Comparison of ENCODE assay signal across 15 cellular contexts in the genomic region with DNA sequence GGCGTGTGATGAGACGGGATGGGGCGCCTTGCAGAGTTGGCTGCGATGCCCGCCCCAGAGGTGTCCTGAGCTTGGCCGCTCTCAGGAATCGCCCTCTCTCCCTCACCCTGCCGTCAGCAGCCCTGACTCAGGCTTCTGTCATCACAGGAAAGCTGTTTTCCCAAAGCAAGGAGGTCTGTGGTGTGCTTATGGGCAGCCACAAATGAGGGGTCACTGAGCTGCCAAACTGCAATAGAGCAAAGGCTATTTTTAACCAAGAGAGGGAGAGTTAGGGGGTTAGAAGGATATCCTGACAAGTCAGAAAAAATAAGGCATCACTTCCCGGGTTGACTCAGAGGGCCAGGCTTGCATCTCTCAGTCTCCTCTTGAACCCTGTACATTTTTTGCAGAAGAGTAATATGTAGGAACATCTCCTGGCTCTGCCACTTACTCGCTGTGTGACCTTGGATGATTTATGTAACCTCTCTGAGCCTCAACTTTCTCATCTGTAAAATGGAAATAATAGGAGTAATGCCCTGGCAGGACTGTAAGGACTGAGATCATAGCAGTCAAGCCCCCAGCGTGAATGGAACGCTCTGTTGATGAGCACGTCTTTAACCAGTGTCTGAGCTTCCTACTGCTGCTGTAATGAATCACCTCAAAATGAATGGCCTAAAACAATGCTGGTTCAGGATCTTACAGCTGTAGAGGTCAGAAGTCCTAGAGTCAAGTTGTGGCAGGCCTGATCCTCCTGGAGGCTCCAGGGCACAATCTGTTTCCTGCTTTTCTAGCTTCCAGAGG.
DNase-seq lines count a peak whose midpoint lies in the region; ATAC-seq and TF ChIP-seq lines count a peak whose summit lies in the region.
"Had no signal": no experiment of that assay in that cellular context is flagged by ENCODE, and none has a peak within 500 bp of the region (broad histone marks: within the 10 kb centered on the region; RNA-seq: fewer than 3 reads in every experiment).

No MANE protein-coding gene starts in this region.

- TF ChIP-seq CTCF in astrocyte of the cerebellum (IDR thresholded peaks at IDR 0.05; ENCODE audit: low read depth, low read length, missing control alignments) = no peak

- intact Hi-C loops in left cardiac atrium (cut with DNase I) = no loop called here
- intact Hi-C loops in Right ventricle myocardium superior (cut with DNase I) = no loop called here

- DNase-seq in left cardiac atrium = no peak
- no peak for DNase-seq in Right ventricle myocardium superior
- peak; percentile 99 for DNase-seq in astrocyte of the cerebellum (ENCODE audit: low read depth)
- peak; percentile 78 for DNase-seq in islet precursor cell
- DNase-seq in activated T-cell treated with anti-CD3 and anti-CD28 coated beads, Interleukin-2, amount 50 U/mL, for 1 hour = no peak
- DNase-seq in ecto neural progenitor cell (ENCODE audit: low spot score) = no peak
- no peak for DNase-seq in NCI-H345 treated with DMSO at 0.1 percent for 48 hours (lab: John Stamatoyannopoulos, UW; ENCODE audit: unreplicated experiment)
- DNase-seq: activated CD8-positive, alpha-beta memory T cell treated with anti-CD3 and anti-CD28 coated beads for 24 hours; adrenal gland; heart right ventricle; KG1; naive thymus-derived CD8-positive, alpha-beta T cell; NCI-H446 had no signal

- ATAC-seq in left cardiac atrium = peak; percentile 41 to 81
- no peak for ATAC-seq in Right ventricle myocardium superior (ENCODE audit: poor library complexity)
- no peak for ATAC-seq in HG02852 (IDR thresholded peaks at IDR 0.05; ENCODE audit: unreplicated experiment)
- ATAC-seq: naive thymus-derived CD8-positive, alpha-beta T cell had no signal

- H3K4me3 ChIP-seq in astrocyte of the cerebellum (ENCODE audit: low read depth, low read length) = no peak overlapping the region
- H3K4me3 ChIP-seq: adrenal gland, heart right ventricle, suprapubic skin had no signal

- in situ Hi-C loops in astrocyte of the cerebellum (cut with HindIII; ENCODE audit: low sequenced_read_pairs) = no loop called here

Comparison
In these comparisons a context has a peak if more than half of its experiments do, and no peak if none do; other contexts are left out.
1. ATAC-seq: peak in left cardiac atrium (2 of 2); none in Right ventricle myocardium superior (single experiment) and HG02852 (single experiment).
2. DNase-seq: peak in astrocyte of the cerebellum (single experiment) and islet precursor cell (single experiment); none in left cardiac atrium (single experiment), Right ventricle myocardium superior (single experiment), activated T-cell treated with anti-CD3 and anti-CD28 coated beads, Interleukin-2, amount 50 U/mL, for 1 hour (single experiment), ecto neural progenitor cell (single experiment) and NCI-H345 treated with DMSO at 0.1 percent for 48 hours (single experiment).